Comparison of ENCODE assay signal across 1 cellular context in genomic region chr19:54115071-54116063, GRCh38.
TF ChIP-seq lines count a peak whose summit lies in the region.

Gene PRPF31 (plus strand): TSS chr19:54115754. CDS start chr19:54118279, 2,525 bp downstream.
Gene TFPT (minus strand): TSS chr19:54115657. CDS start chr19:54115269, 388 bp downstream.

TF ChIP-seq in GM12878, 131 proteins besides CTCF, POLR2A, EP300 and RAD21 (continued from another document and continues in another):
- peak; percentile 63; the same call in 1 of the 2 replicates for TF ChIP-seq ELK1 (IDR thresholded peaks at IDR 0.05; ENCODE audit: low read depth, low read length)
- peak; percentile 27; the same call in 1 of the 2 replicates for TF ChIP-seq RAD51 (IDR thresholded peaks at IDR 0.05)
- peak; percentile 99 for TF ChIP-seq ZNF207 (IDR thresholded peaks at IDR 0.05; ENCODE audit: borderline replicate concordance)
- TF ChIP-seq NFIC (IDR thresholded peaks at IDR 0.05; ENCODE audit: low read depth, low read length): no peak
- TF ChIP-seq E2F4 (IDR thresholded peaks at IDR 0.05; ENCODE audit: low read depth, low read length): 0 out of 2 replicates have a peak, but pooled peaks have one; percentile 9
- no peak for TF ChIP-seq NRF1 (conservative IDR thresholded peaks at IDR 0.05; ENCODE audit: low read depth, low read length)
- peak; percentile 92 for TF ChIP-seq POLR2AphosphoS5 (IDR thresholded peaks at IDR 0.05; ENCODE audit: low read length)
- TF ChIP-seq NKRF (conservative IDR thresholded peaks at IDR 0.05): peak; percentile 82
- TF ChIP-seq HDAC2 (IDR thresholded peaks at IDR 0.05): peak; percentile 89; the same call in 1 of the 2 replicates
- TF ChIP-seq SMAD1 (IDR thresholded peaks at IDR 0.05; ENCODE audit: low read depth, partially characterized antibody): no peak
- no peak for TF ChIP-seq CHD4 (IDR thresholded peaks at IDR 0.05)
- TF ChIP-seq LARP7 (IDR thresholded peaks at IDR 0.05): peak; percentile 91; the same call in 1 of the 2 replicates
- peak in 1 of 2 experiments; percentile 25; a peak in 1 of 4 replicates for TF ChIP-seq ETV6 (conservative IDR thresholded peaks at IDR 0.05 in 1 of 2, IDR thresholded peaks at IDR 0.05 in 1 of 2; ENCODE audit: borderline replicate concordance in 1 of 2, low read depth in 1 of 2)
- TF ChIP-seq ZBTB33 (IDR thresholded peaks at IDR 0.05): no peak
- no peak; the same call in none of the 2 replicates for TF ChIP-seq SIN3A (IDR thresholded peaks at IDR 0.05; ENCODE audit: low read depth, low read length)
- TF ChIP-seq ZZZ3 (IDR thresholded peaks at IDR 0.05; ENCODE audit: control insufficient read depth, insufficient read length, low read depth): no peak
- peak; percentile 45 for TF ChIP-seq MTA2 (IDR thresholded peaks at IDR 0.05; ENCODE audit: low read depth)
- TF ChIP-seq ZNF687 (IDR thresholded peaks at IDR 0.05): 0 out of 2 replicates have a peak, but pooled peaks have one; percentile 47
- no peak; the same call in 1 of the 2 replicates for TF ChIP-seq RCOR1 (conservative IDR thresholded peaks at IDR 0.05; ENCODE audit: low read depth, low read length)
- TF ChIP-seq CEBPB (IDR thresholded peaks at IDR 0.05; ENCODE audit: borderline replicate concordance in 1 of 2, low read depth in 2 of 2, low read length in 2 of 2): no peak
- TF ChIP-seq GABPA (IDR thresholded peaks at IDR 0.05; ENCODE audit: low read depth): peak; percentile 83
- no peak for TF ChIP-seq BRCA1 (IDR thresholded peaks at IDR 0.05; ENCODE audit: low read depth, low read length)
- no peak for TF ChIP-seq ZNF592 (IDR thresholded peaks at IDR 0.05)
- TF ChIP-seq SMAD5 (IDR thresholded peaks at IDR 0.05; ENCODE audit: low read depth): peak; percentile 56
- TF ChIP-seq ATF7 (IDR thresholded peaks at IDR 0.05; ENCODE audit: low read depth): peak; percentile 86
- TF ChIP-seq POLR2AphosphoS2 (IDR thresholded peaks at IDR 0.05; ENCODE audit: low read depth, low read length): no peak; the same call in 1 of the 2 replicates
- 0 out of 2 replicates have a peak, but pooled peaks have one; percentile 15 for TF ChIP-seq TBL1XR1 (IDR thresholded peaks at IDR 0.05; ENCODE audit: low read depth, low read length)
- TF ChIP-seq ZNF217 (IDR thresholded peaks at IDR 0.05): no peak
- TF ChIP-seq ATF3 (IDR thresholded peaks at IDR 0.05; ENCODE audit: borderline replicate concordance, extremely low read depth, low read depth, low read length): peak; percentile 97
- TF ChIP-seq RB1 (IDR thresholded peaks at IDR 0.05; ENCODE audit: borderline replicate concordance): peak; percentile 96; the same call in 1 of the 2 replicates
- no peak for TF ChIP-seq USF2 (IDR thresholded peaks at IDR 0.05; ENCODE audit: borderline replicate concordance, low read depth, low read length)
- TF ChIP-seq ZBED1 (IDR thresholded peaks at IDR 0.05; ENCODE audit: borderline replicate concordance): peak; percentile 41; the same call in 1 of the 2 replicates
- TF ChIP-seq JUNB (IDR thresholded peaks at IDR 0.05): no peak
- peak; percentile 78; the same call in 1 of the 2 replicates for TF ChIP-seq HSF1 (IDR thresholded peaks at IDR 0.05; ENCODE audit: low read depth, low read length)
- no peak for TF ChIP-seq NR2C2 (IDR thresholded peaks at IDR 0.05; ENCODE audit: borderline replicate concordance, control insufficient read depth, insufficient read length, low read depth)
- peak; percentile 96 for TF ChIP-seq RUNX3 (IDR thresholded peaks at IDR 0.05; ENCODE audit: low read length)
